Comparison of ENCODE assay signal across 1 cellular context in the genomic region with DNA sequence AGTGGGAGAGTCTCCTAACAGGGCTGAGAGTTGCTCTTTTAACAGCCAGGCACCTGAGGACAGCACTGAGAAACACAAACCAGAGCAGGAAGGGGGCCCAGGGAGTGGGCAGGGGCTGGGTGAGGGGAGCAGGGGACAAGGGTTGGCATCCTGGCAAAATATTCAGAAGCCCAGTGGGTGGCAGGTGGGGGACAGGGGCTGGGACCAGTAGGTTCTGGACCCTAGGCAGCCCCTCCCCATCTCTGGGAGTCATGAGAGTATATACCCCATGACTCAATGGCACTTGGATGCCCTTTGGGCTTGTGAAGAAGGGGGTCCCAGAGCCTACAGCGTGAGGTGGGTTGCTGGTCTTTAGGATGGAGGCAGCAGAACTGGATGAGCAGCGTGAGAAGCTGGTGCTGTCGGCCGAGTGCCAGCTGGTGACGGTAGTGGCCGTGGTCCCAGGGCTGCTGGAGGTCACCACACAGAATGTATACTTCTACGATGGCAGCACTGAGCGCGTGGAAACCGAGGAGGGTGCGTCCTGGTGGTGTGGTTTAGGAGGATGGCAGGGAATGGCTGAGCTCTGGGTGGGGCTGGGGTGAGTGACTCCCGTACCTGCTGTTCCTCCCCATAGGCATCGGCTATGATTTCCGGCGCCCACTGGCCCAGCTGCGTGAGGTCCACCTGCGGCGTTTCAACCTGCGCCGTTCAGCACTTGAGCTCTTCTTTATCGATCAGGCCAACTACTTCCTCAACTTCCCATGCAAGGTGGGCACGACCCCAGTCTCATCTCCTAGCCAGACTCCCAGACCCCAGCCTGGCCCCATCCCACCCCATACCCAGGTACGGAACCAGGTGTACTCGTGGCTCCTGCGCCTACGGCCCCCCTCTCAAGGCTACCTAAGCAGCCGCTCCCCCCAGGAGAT.
TF ChIP-seq lines count a peak whose summit lies in the region.

No MANE protein-coding gene starts in this region.

TF ChIP-seq in H1, 55 proteins besides CTCF, POLR2A, EP300 and RAD21:
- TF ChIP-seq CEBPB (IDR thresholded peaks at IDR 0.05; ENCODE audit: low read depth, low read length) (no peak), SIX5 (IDR thresholded peaks at IDR 0.05; ENCODE audit: low read depth, low read length) (no peak), SUZ12 (IDR thresholded peaks at IDR 0.05; ENCODE audit: low read length) (no peak), JUN (IDR thresholded peaks at IDR 0.05; ENCODE audit: low read depth, low read length) (no peak), POU5F1 (IDR thresholded peaks at IDR 0.05; ENCODE audit: low read depth, low read length) (no peak)
- TF ChIP-seq, protein P1, sequence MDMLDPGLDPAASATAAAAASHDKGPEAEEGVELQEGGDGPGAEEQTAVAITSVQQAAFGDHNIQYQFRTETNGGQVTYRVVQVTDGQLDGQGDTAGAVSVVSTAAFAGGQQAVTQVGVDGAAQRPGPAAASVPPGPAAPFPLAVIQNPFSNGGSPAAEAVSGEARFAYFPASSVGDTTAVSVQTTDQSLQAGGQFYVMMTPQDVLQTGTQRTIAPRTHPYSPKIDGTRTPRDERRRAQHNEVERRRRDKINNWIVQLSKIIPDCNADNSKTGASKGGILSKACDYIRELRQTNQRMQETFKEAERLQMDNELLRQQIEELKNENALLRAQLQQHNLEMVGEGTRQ (IDR thresholded peaks at IDR 0.05; ENCODE audit: low read length), result no peak
TF ChIP-seq in H1: peak in this region for 0.
